1 cellular context compared by ENCODE assay signal in genomic region chr16:70395345-70395901, GRCh38.
A peak's percentile ranks its signal among the peaks of the same experiment; 100 is the strongest.
TF ChIP-seq lines count a peak whose summit lies in the region.

No MANE protein-coding gene starts in this region.

TF ChIP-seq in GM12878, 131 proteins besides CTCF, POLR2A, EP300 and RAD21 (continued from another document):
- peak; percentile 88 for TF ChIP-seq SMC3 (IDR thresholded peaks at IDR 0.05; ENCODE audit: borderline replicate concordance, low read length)
- TF ChIP-seq SREBF1 (IDR thresholded peaks at IDR 0.05; ENCODE audit: low read length), result no peak
- TF ChIP-seq YY1 (IDR thresholded peaks at IDR 0.05; ENCODE audit: low read depth, low read length), result peak; percentile 54; the same call in 1 of the 2 replicates
- no peak for TF ChIP-seq CEBPZ (IDR thresholded peaks at IDR 0.05; ENCODE audit: low read depth, low read length)
- no peak for TF ChIP-seq TCF7 (IDR thresholded peaks at IDR 0.05; ENCODE audit: borderline replicate concordance)
- TF ChIP-seq ATF3 (IDR thresholded peaks at IDR 0.05; ENCODE audit: borderline replicate concordance, extremely low read depth, low read depth, low read length), result no peak
